ENCODE assay signal across 8 cellular contexts in the genomic region with DNA sequence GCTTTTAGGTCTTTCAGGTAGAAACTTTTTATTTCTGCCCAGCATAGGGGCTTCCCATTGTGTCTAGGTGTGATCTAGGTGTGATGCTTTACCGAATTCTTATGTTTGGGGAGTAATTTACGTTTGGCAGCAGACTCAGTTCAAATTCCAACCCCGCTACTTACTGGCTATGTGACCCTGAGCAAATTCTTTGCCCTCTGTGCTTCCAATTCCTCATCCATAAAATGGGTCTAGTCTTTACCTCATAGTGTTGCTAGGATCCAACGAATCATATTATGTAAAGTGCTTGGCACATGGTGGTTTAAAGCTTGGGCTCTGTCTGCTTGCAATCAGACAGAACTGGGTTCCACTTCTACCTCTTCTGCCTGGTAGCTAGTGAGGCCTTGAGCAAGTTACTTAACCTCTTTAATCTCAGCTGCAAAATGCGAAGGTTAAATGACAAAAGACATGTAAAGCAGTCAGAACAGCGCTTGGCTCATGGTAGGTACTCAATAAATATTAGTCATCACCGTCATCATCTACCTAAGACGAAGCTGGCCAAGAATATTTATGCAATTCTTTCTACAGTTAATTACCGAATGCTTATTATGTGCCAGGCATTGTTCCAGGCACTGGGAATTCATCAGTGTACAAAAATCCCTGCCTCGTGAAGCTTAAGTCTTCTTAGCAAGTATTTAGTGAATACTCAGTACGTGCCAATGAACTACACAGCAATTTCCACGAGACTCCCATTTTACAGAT. TPM values are rescaled to one million over a fixed set of nuclear protein-coding genes. Genes with fewer than 3 reads are reported as not detected.
DNase-seq lines count a peak whose midpoint lies in the region; ATAC-seq, FAIRE-seq and TF ChIP-seq lines count a peak whose summit lies in the region.

No MANE protein-coding gene starts in this region.

- H2BK15ac ChIP-seq in H1 (ENCODE audit: low read length) = no peak overlapping the region

- H2AFZ ChIP-seq in H1 (ENCODE audit: low read length) = no peak overlapping the region
- peak overlapping the region; percentile 95 for H2AFZ ChIP-seq in neural progenitor cell (replicated peaks)

- H3K79me1 ChIP-seq in H1 (ENCODE audit: low read depth, low read length) = peaks cover 11% of the 10 kb centered on the region

- H3K14ac ChIP-seq in H1 (ENCODE audit: insufficient read length) = no peak overlapping the region

- H2BK5ac ChIP-seq in H1 (ENCODE audit: low read depth, low read length) = no peak overlapping the region

- H3K4me2 ChIP-seq in H1 (ENCODE audit: insufficient read depth in 1 of 2, low read depth in 2 of 2, low read length in 2 of 2) = peak overlapping the region; percentile 69 to 96
- peak overlapping the region; percentile 94 for H3K4me2 ChIP-seq in neural progenitor cell

- H2AK5ac ChIP-seq in H1 (ENCODE audit: low read depth, low read length) = no peak overlapping the region

- H3K79me2 ChIP-seq in H1 (ENCODE audit: control insufficient read depth in 1 of 2, insufficient read depth in 2 of 2, low read length in 2 of 2) (peaks cover 9 to 51% of the 10 kb centered on the region in 2 experiments; a peak in 3 of 4 replicates), neural progenitor cell (ENCODE audit: low read depth) (peaks cover 35% of the 10 kb centered on the region)

- H3K27me3 Mint-ChIP-seq in neural progenitor cell (ENCODE audit: insufficient read depth, low read depth) = peaks cover 5% of the 10 kb centered on the region

- H3K4me3 Mint-ChIP-seq in neural progenitor cell = peak overlapping the region; percentile 91

- H3K27ac ChIP-seq in C4-2B = peak overlapping the region; percentile 90
- no peak overlapping the region; the same call in 1 of the 2 replicates for H3K27ac ChIP-seq in H1 (ENCODE audit: low read depth, low read length)
- H3K27ac ChIP-seq in neural progenitor cell = no peak overlapping the region

- no peak overlapping the region for H3K4ac ChIP-seq in H1 (replicated peaks; ENCODE audit: insufficient read length, low read depth, low read length)

- no peak overlapping the region for H3K23ac ChIP-seq in H1 (ENCODE audit: insufficient read length)

- no peak overlapping the region for H4K91ac ChIP-seq in H1 (replicated peaks; ENCODE audit: insufficient read length, low read length)

- no peak for DNase-seq in NB4 (ENCODE audit: low read depth)
- DNase-seq in H1 (ENCODE audit: low read depth in 1 of 2, low spot score in 2 of 2) = peak in 1 of 2 experiments; percentile 11
- DNase-seq in neural progenitor cell (ENCODE audit: low spot score) = no peak
- DNase-seq in HCEC 1CT = no peak

- TF ChIP-seq CTCF in C4-2B (conservative IDR thresholded peaks at IDR 0.05) (no peak), NB4 (IDR thresholded peaks at IDR 0.05; ENCODE audit: low read depth, low read length) (no peak), H1 (IDR thresholded peaks at IDR 0.05; ENCODE audit: control extremely low read depth in 1 of 3, insufficient read depth in 1 of 3, low read depth in 1 of 3, low read length in 3 of 3) (no peak), neural progenitor cell (IDR thresholded peaks at IDR 0.05) (no peak)

- TF ChIP-seq EP300 in H1 (IDR thresholded peaks at IDR 0.05; ENCODE audit: borderline replicate concordance in 1 of 2, low read depth in 2 of 2, low read length in 2 of 2) = no peak

- H2BK120ac ChIP-seq in H1 (replicated peaks; ENCODE audit: low read depth, low read length) = no peak overlapping the region

- H3K4me1 ChIP-seq in H1 (replicated peaks in 1 of 4; ENCODE audit: control insufficient read depth in 3 of 4, insufficient read depth in 4 of 4, low read length in 3 of 4) (peaks cover 3 to 14% (median 6%) of the 10 kb centered on the region in 4 experiments; a peak in 6 of 7 replicates), neural progenitor cell (peaks cover 6% of the 10 kb centered on the region)

- H3K23me2 ChIP-seq in H1 (ENCODE audit: low read depth, low read length) = peaks cover 6% of the 10 kb centered on the region

- no peak for ATAC-seq in HG03457 (IDR thresholded peaks at IDR 0.05; ENCODE audit: unreplicated experiment)
- no peak for ATAC-seq in HG03175 (IDR thresholded peaks at IDR 0.05; ENCODE audit: unreplicated experiment)
- ATAC-seq in HG02870 (IDR thresholded peaks at IDR 0.05; ENCODE audit: unreplicated experiment) = no peak

- no peak for TF ChIP-seq POLR2A in NB4 (IDR thresholded peaks at IDR 0.05; ENCODE audit: extremely low read depth, insufficient read length)
- TF ChIP-seq POLR2A in H1 (IDR thresholded peaks at IDR 0.05; ENCODE audit: control extremely low read depth in 1 of 2, low read depth in 2 of 2, low read length in 2 of 2) = no peak

- peaks cover 2% of the 10 kb centered on the region for H3K36me3 Mint-ChIP-seq in neural progenitor cell

- H2BK12ac ChIP-seq in H1 (ENCODE audit: low read depth, low read length) = no peak overlapping the region

- H4K20me1 ChIP-seq in H1 (replicated peaks in 1 of 2; ENCODE audit: control insufficient read depth in 1 of 2, insufficient read depth in 2 of 2, low read length in 2 of 2) = peaks cover 2 to 18% of the 10 kb centered on the region in 2 experiments
- peaks cover 34% of the 10 kb centered on the region for H4K20me1 ChIP-seq in neural progenitor cell (ENCODE audit: low read depth)

- no peaks in the 10 kb centered on the region for H3F3A ChIP-seq in neural progenitor cell (ENCODE audit: low read depth)

- no peak overlapping the region for H3K27ac Mint-ChIP-seq in neural progenitor cell

- H3K9me3 ChIP-seq in H1 (ENCODE audit: insufficient read depth in 2 of 2, low read depth in 1 of 2, low read length in 1 of 2) (no peaks in the 10 kb centered on the region), neural progenitor cell (ENCODE audit: low read depth) (no peaks in the 10 kb centered on the region)

- H3K56ac ChIP-seq in H1 (replicated peaks; ENCODE audit: insufficient read length, low read depth, low read length) = no peak overlapping the region

- no peak for FAIRE-seq in H1 (lab: Jason Lieb, UNC)

- H3K36me3 ChIP-seq in H1 (ENCODE audit: control insufficient read depth in 2 of 4, insufficient read depth in 4 of 4, low read length in 3 of 4) (peaks cover 2 to 14% (median 6%) of the 10 kb centered on the region in 4 experiments; a peak in 6 of 8 replicates), neural progenitor cell (no peaks in the 10 kb centered on the region)

- TF ChIP-seq RAD21 in H1 (IDR thresholded peaks at IDR 0.05 in 1 of 2, conservative IDR thresholded peaks at IDR 0.05 in 1 of 2; ENCODE audit: low read depth in 2 of 2, low read length in 2 of 2) = no peak

- no peaks in the 10 kb centered on the region for H3K9me3 Mint-ChIP-seq in neural progenitor cell

- CTCF ChIA-PET in H1 (lab: Charles Lee; ENCODE audit: partially characterized antibody) = interaction anchor here (0.6 to 5.3 kb wide), 23 partner anchors 8 to 337 kb away, joined by 3 to 63 read pairs (median 5); a partner anchor contains a TSS

- 53% methylated on average over 12 of the region's 12 CpGs; no CpG with 5 or more reads in 1 of the 2 experiments for WGBS in H1 (ENCODE audit: extremely low coverage in 1 of 2, insufficient coverage in 1 of 2, insufficient read length in 1 of 2, insufficient replicate concordance in 2 of 2, low coverage in 1 of 2, low lambda C conversion rate in 2 of 2, missing lambda C conversion rate in 1 of 2), 2 experiments

- peak overlapping the region; percentile 70 to 98 (median 86) for H3K9ac ChIP-seq in H1 (replicated peaks in 1 of 4; ENCODE audit: extremely low read depth in 1 of 4, low read depth in 3 of 4, low read length in 3 of 4)
- peak overlapping the region; percentile 92 for H3K9ac ChIP-seq in neural progenitor cell

- H4K8ac ChIP-seq in H1 (ENCODE audit: extremely low read depth, insufficient read depth, low read length) = no peak overlapping the region

- POLR2A ChIA-PET in H1 (lab: Charles Lee; ENCODE audit: partially characterized antibody) = interaction anchor here (0.6 to 2.2 kb wide), 12 partner anchors 10 to 199 kb away, joined by 3 to 7 read pairs (median 4); a partner anchor contains a TSS

- H3K27me3 ChIP-seq in H1 (replicated peaks in 1 of 4; ENCODE audit: control insufficient read depth in 3 of 4, extremely low read depth in 1 of 4, insufficient read depth in 3 of 4, low read length in 3 of 4) (no peaks in the 10 kb centered on the region), neural progenitor cell (no peaks in the 10 kb centered on the region)

- H3K4me3 ChIP-seq in NB4 (ENCODE audit: low read depth, low read length) (peak overlapping the region; percentile 76), H1 (ENCODE audit: extremely low read depth in 1 of 4, insufficient read depth in 2 of 4, low read depth in 3 of 4, low read length in 4 of 4) (peak overlapping the region; percentile 76 to 96 (median 94)), neural progenitor cell (peak overlapping the region; percentile 88)

- H4K5ac ChIP-seq in H1 (ENCODE audit: insufficient read length, low read depth, low read length) = no peak overlapping the region

- no peak overlapping the region for H3K18ac ChIP-seq in H1 (ENCODE audit: extremely low read depth, low read length)

- H2BK20ac ChIP-seq in H1 (ENCODE audit: low read length) = no peak overlapping the region

- H3K4me1 Mint-ChIP-seq in neural progenitor cell = peaks cover 23% of the 10 kb centered on the region

TF ChIP-seq in H1, 55 proteins besides CTCF, POLR2A, EP300 and RAD21 (continues in another document):
- no peak for TF ChIP-seq JUN (IDR thresholded peaks at IDR 0.05; ENCODE audit: low read depth, low read length)
- TF ChIP-seq ASH2L (IDR thresholded peaks at IDR 0.05; ENCODE audit: low read length) = no peak

RNA-seq across cellular contexts. Expression of a gene that starts 1.0 kb away (rescaled TPM):
- 87.4 and 98.0 TPM in 2 replicates for total RNA-seq in H1 (2021; fragmentation: NEBNext Ultra II Directional; extraction: Animal tissue kit (Norgen Biotek cat#: 25700))
- 21.6 and 21.8 TPM in 2 replicates for polyA plus RNA-seq in H1 (2011; rRNA removed)
- 28.1 TPM for polyA plus RNA-seq in H1 (2011; cell fraction: cytosol; rRNA removed)
- polyA plus RNA-seq in H1 (2011; cell fraction: nucleus; rRNA removed) = 35.8 TPM
- polyA plus RNA-seq in H1 (2012, experiment 1 of 2) = 74.4 to 88.7 TPM (median 80.8 TPM) in 4 replicates
- 54.0 TPM for polyA plus RNA-seq in H1 (2012, experiment 2 of 2)
- 57.0 TPM for polyA plus RNA-seq in H1 (2013, experiment 1 of 2)
- polyA plus RNA-seq in H1 (2013, experiment 2 of 2) = 53.8 TPM
- polyA minus RNA-seq in H1 (2011; rRNA and poly(A)+ RNA removed) = 16.2 and 17.2 TPM in 2 replicates
- 9.6 TPM for polyA minus RNA-seq in H1 (2011; cell fraction: cytosol; rRNA and poly(A)+ RNA removed)
- polyA minus RNA-seq in H1 (2011; cell fraction: nucleus; rRNA and poly(A)+ RNA removed) = 47.7 TPM
- total RNA-seq in neural progenitor cell (ENCODE audit: low replicate concordance) = 30.5 and 43.4 TPM in 2 replicates

RNA-seq across cellular contexts. Expression of a gene that starts 25.6 kb away (rescaled TPM):
- total RNA-seq in H1 (2021; fragmentation: NEBNext Ultra II Directional; extraction: Animal tissue kit (Norgen Biotek cat#: 25700)) = 0.28 TPM in 1 of 2 replicates, not detected in the other
- not detected in 2 replicates for polyA plus RNA-seq in H1 (2011; rRNA removed)
- polyA plus RNA-seq in H1 (2011; cell fraction: cytosol; rRNA removed) = 0.03 TPM
- not detected for polyA plus RNA-seq in H1 (2011; cell fraction: nucleus; rRNA removed)
- polyA plus RNA-seq in H1 (2012, experiment 1 of 2) = not detected in 4 replicates
- not detected for polyA plus RNA-seq in H1 (2012, experiment 2 of 2)
- not detected for polyA plus RNA-seq in H1 (2013, experiment 1 of 2)
- polyA plus RNA-seq in H1 (2013, experiment 2 of 2) = not detected
- polyA minus RNA-seq in H1 (2011; rRNA and poly(A)+ RNA removed) = 0.73 TPM in 1 of 2 replicates, not detected in the other
- polyA minus RNA-seq in H1 (2011; cell fraction: cytosol; rRNA and poly(A)+ RNA removed) = not detected
- not detected for polyA minus RNA-seq in H1 (2011; cell fraction: nucleus; rRNA and poly(A)+ RNA removed)
- not detected in 2 replicates for total RNA-seq in neural progenitor cell (ENCODE audit: low replicate concordance)
